ENCODE assay signal across 32 cellular contexts in genomic region chr7:158257516-158258410, GRCh38.
"Had no signal": no experiment of that assay in that cellular context is flagged by ENCODE, and none has a peak within 500 bp of the region (broad histone marks: within the 10 kb centered on the region; RNA-seq: fewer than 3 reads in every experiment).

No MANE protein-coding gene starts in this region.

- FAIRE-seq: astrocyte, endometrium, small intestine had no signal

- ATAC-seq: activated T-cell treated with anti-CD3 and anti-CD28 coated beads, Interleukin-2, amount 50 U/mL, for 4 hours; activated T-helper 17 cell treated with anti-CD3 and anti-CD28 coated beads, Interleukin-2, amount 50 U/mL, for 72 hours; left cardiac atrium; naive thymus-derived CD4-positive, alpha-beta T cell; right lobe of liver; stimulated activated naive B cell treated with anti-CD40 and anti-IgM and Interleukin-4, amounts not matched to agents 10 μg/mL and 1 μg/mL and 100 μg/mL, for 72 hours; T-helper 17 cell had no signal

- H3K4me2 ChIP-seq: hepatocyte, neural progenitor cell had no signal

- H3K4me3 ChIP-seq: esophagus squamous epithelium, hepatocyte, neural progenitor cell, right lobe of liver, stomach, suprapubic skin, tibial artery had no signal

- DNase-seq: activated CD4-positive, alpha-beta memory T cell treated with anti-CD3 and anti-CD28 coated beads, Interleukin-2, amount 10 ng/mL, durations not matched to agents 7 days and 5 days; activated CD4-positive, alpha-beta T cell treated with anti-CD3 and anti-CD28 coated beads, Interleukin-2, amount 10 ng/mL, durations not matched to agents 24 days and 14 days; activated CD4-positive, CD25-positive, alpha-beta regulatory T cell treated with anti-CD3 and anti-CD28 coated beads, Interleukin-2, amount 50 U/mL, for 72 hours; activated gamma-delta T cell treated with Interleukin-2 at 50 U/mL for 16 hours; activated naive CD4-positive, alpha-beta T cell treated with anti-CD3 and anti-CD28 coated beads, Interleukin-2, amount 50 U/mL, for 16 hours; activated T-cell treated with anti-CD3 and anti-CD28 coated beads, Interleukin-2, amount 50 U/mL, for 4 hours; amniotic stem cell; brain microvascular endothelial cell; esophagus squamous epithelium; foreskin melanocyte; islet precursor cell; left cardiac atrium; midbrain; naive thymus-derived CD4-positive, alpha-beta T cell; right lobe of liver; small intestine; stimulated activated CD4-positive, alpha-beta T cell treated with anti-CD3 and anti-CD28 coated beads, Interleukin-1b, Interleukin-23, amount 100 ng/mL, for 48 hours; stimulated activated CD4-positive, alpha-beta T cell treated with anti-CD3 and anti-CD28 coated beads, Interleukin-4, amount 100 ng/mL, for 4 hours; stimulated activated CD8-positive, alpha-beta memory T cell treated with anti-CD3 and anti-CD28 coated beads, Interleukin-4, amount 100 ng/mL, for 48 hours; stimulated activated naive B cell treated with anti-CD40 and anti-IgM and Interleukin-4, amounts not matched to agents 10 μg/mL and 1 μg/mL and 100 μg/mL, for 72 hours; stomach; T-helper 17 cell; T1000; WERI-Rb-1 had no signal

- H3K79me2 ChIP-seq: hepatocyte had no signal

- H3K9me3 ChIP-seq: esophagus squamous epithelium, right lobe of liver, suprapubic skin, tibial artery had no signal

- H3K9ac ChIP-seq: neural progenitor cell had no signal

- H3K4me1 ChIP-seq: right lobe of liver, stomach, suprapubic skin, tibial artery had no signal

- H3K27me3 ChIP-seq: brain microvascular endothelial cell, esophagus squamous epithelium, hepatocyte, neural progenitor cell, right lobe of liver, stomach, suprapubic skin had no signal

- H3K27ac ChIP-seq: brain microvascular endothelial cell, epithelial cell of prostate, esophagus squamous epithelium, hepatocyte, neural progenitor cell, right lobe of liver, stomach, suprapubic skin, tibial artery, WERI-Rb-1 had no signal

- H2AFZ ChIP-seq: hepatocyte, neural progenitor cell had no signal

- H3K36me3 ChIP-seq: brain microvascular endothelial cell, esophagus squamous epithelium, neural progenitor cell, right lobe of liver, stomach, suprapubic skin, tibial artery, WERI-Rb-1 had no signal
